Comparison of ENCODE assay signal across 20 cellular contexts in the genomic region with DNA sequence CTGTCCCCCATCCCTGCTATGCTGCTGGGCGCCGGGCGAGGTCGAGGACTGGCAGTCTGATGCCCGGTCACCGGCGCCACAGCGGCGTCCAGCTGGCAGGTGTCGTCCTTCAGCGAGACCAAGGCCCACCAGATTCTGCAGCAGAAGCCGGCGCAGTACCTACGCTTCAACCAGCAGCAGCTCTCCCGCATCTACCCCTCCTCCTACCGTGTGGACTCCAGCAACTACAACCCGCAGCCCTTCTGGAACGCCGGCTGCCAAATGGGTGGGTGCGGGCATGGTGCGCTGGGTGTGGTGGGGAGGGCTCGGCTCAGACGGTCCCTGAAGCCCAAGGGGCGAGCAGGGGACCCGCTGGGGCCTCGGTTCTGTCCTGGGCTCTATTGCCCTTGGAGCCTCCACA. TPM values are rescaled to one million over a fixed set of nuclear protein-coding genes. Genes with fewer than 3 reads are reported as not detected.
DNase-seq lines count a peak whose midpoint lies in the region; ATAC-seq and TF ChIP-seq lines count a peak whose summit lies in the region.
"Had no signal": no experiment of that assay in that cellular context is flagged by ENCODE, and none has a peak within 500 bp of the region (broad histone marks: within the 10 kb centered on the region; RNA-seq: fewer than 3 reads in every experiment).

No MANE protein-coding gene starts in this region.

- H3K4me3 Mint-ChIP-seq in natural killer cell (no peak overlapping the region), T-helper 17 cell (no peak overlapping the region), naive B cell (peak overlapping the region in 7 of 8 donors; percentile 56 to 90 (median 75))
- no peak overlapping the region for H3K4me3 Mint-ChIP-seq in natural killer cell treated with Interleukin-12 subunit alpha and Interleukin-12 subunit beta and Interleukin-15 and Interleukin-18, amount 100 ng/mL, for 72 hours
- H3K4me3 Mint-ChIP-seq: H9 had no signal

- DNase-seq in natural killer cell (no peak), T-helper 17 cell (no peak), naive B cell (no peak), COLO668 (lab: John Stamatoyannopoulos, UW; ENCODE audit: unreplicated experiment) (no peak)
- no peak for DNase-seq in natural killer cell treated with Interleukin-12 subunit alpha and Interleukin-12 subunit beta and Interleukin-15 and Interleukin-18, amount 100 ng/mL, for 72 hours (ENCODE audit: low spot score)
- DNase-seq: BE2C, H9, IMR-90, NCI-H1092 treated with DMSO at 0.1 percent for 48 hours, NCI-H2029 treated with DMSO at 0.1 percent for 48 hours, NCI-H2171 treated with DMSO at 0.1 percent for 48 hours, NCI-H774, SIG-M5 had no signal

- intact Hi-C loops in natural killer cell (cut with micrococcal nuclease), result no loop called here

- H3K36me3 Mint-ChIP-seq in natural killer cell (no peaks in the 10 kb centered on the region), T-helper 17 cell (ENCODE audit: low read depth) (no peaks in the 10 kb centered on the region), naive B cell (no peaks in the 10 kb centered on the region)
- H3K36me3 Mint-ChIP-seq in natural killer cell treated with Interleukin-12 subunit alpha and Interleukin-12 subunit beta and Interleukin-15 and Interleukin-18, amount 100 ng/mL, for 72 hours, result no peaks in the 10 kb centered on the region
- H3K36me3 Mint-ChIP-seq: CD8-positive, alpha-beta T cell had no signal

- H3K27ac Mint-ChIP-seq in natural killer cell (peak overlapping the region; percentile 84 to 90), T-helper 17 cell (peak overlapping the region; percentile 85), naive B cell (peak overlapping the region in 3 of 6 donors; percentile 60 to 92 (median 88))
- H3K27ac Mint-ChIP-seq in natural killer cell treated with Interleukin-12 subunit alpha and Interleukin-12 subunit beta and Interleukin-15 and Interleukin-18, amount 100 ng/mL, for 72 hours, result no peak overlapping the region
- H3K27ac Mint-ChIP-seq: H9 had no signal

- H3K9me3 ChIP-seq in T-helper 17 cell (ENCODE audit: control insufficient read depth, low read length, poor library complexity, severe bottlenecking), result no peaks in the 10 kb centered on the region
- H3K9me3 ChIP-seq: BE2C had no signal

- ATAC-seq in natural killer cell, result no peak
- no peak for ATAC-seq in natural killer cell treated with Interleukin-12 subunit alpha and Interleukin-12 subunit beta and Interleukin-15 and Interleukin-18, amount 100 ng/mL, for 72 hours
- no peak for ATAC-seq in T-helper 17 cell
- no peak for ATAC-seq in naive B cell (ENCODE audit: low read depth in 2 of 2)
- ATAC-seq in HG03354 (IDR thresholded peaks at IDR 0.05; ENCODE audit: poor library complexity, severe bottlenecking, unreplicated experiment), result no peak
- ATAC-seq in HG03039 (IDR thresholded peaks at IDR 0.05; ENCODE audit: unreplicated experiment), result no peak
- ATAC-seq: SK-N-SH treated with all-trans-retinoic acid at 6 μM for 48 hours had no signal

- TF ChIP-seq CTCF in natural killer cell (IDR thresholded peaks at IDR 0.05), result no peak

- H3K27me3 Mint-ChIP-seq in natural killer cell (ENCODE audit: low read depth in 2 of 2) (no peaks in the 10 kb centered on the region), T-helper 17 cell (no peaks in the 10 kb centered on the region), naive B cell (no peaks in the 10 kb centered on the region)
- no peaks in the 10 kb centered on the region for H3K27me3 Mint-ChIP-seq in natural killer cell treated with Interleukin-12 subunit alpha and Interleukin-12 subunit beta and Interleukin-15 and Interleukin-18, amount 100 ng/mL, for 72 hours

- no peaks in the 10 kb centered on the region for H3K9me3 Mint-ChIP-seq in natural killer cell
- no peaks in the 10 kb centered on the region for H3K9me3 Mint-ChIP-seq in natural killer cell treated with Interleukin-12 subunit alpha and Interleukin-12 subunit beta and Interleukin-15 and Interleukin-18, amount 100 ng/mL, for 72 hours
- H3K9me3 Mint-ChIP-seq in naive B cell, result no peaks in the 10 kb centered on the region
- H3K9me3 Mint-ChIP-seq: CD8-positive, alpha-beta T cell; H9 had no signal

- H3K4me1 Mint-ChIP-seq in natural killer cell (peaks cover 34 to 55% of the 10 kb centered on the region in 2 donors), T-helper 17 cell (peaks cover 30% of the 10 kb centered on the region), naive B cell (peaks cover 49 to 81% (median 63%) of the 10 kb centered on the region in 3 donors)
- H3K4me1 Mint-ChIP-seq in natural killer cell treated with Interleukin-12 subunit alpha and Interleukin-12 subunit beta and Interleukin-15 and Interleukin-18, amount 100 ng/mL, for 72 hours (ENCODE audit: low read depth in 2 of 2), result peaks cover 21 to 25% of the 10 kb centered on the region in 2 donors

RNA-seq across cellular contexts. Expression of a gene that starts 20.7 kb away (rescaled TPM):
- 100 to 1,000 TPM in 2 of 3 donors, 10 to 100 TPM in 1; 77.1 to 116 (median 106) TPM for total RNA-seq in natural killer cell
- total RNA-seq in natural killer cell treated with Interleukin-12 subunit alpha and Interleukin-12 subunit beta and Interleukin-15 and Interleukin-18, amount 100 ng/mL, for 72 hours, result 1 to 10 TPM; 5.5 to 6.9 TPM
- total RNA-seq in T-helper 17 cell, result 10 to 100 TPM; 30.0 to 39.3 TPM
- 1 to 10 TPM in 5 of 6 donors, under 1 TPM in 1; 0.94 to 2.5 (median 1.6) TPM for polyA plus RNA-seq in naive B cell (ENCODE audit: low read depth in 6 of 6)
- total RNA-seq: A172, NCI-H460 had no signal

RNA-seq across cellular contexts. Expression of a gene that starts 29.6 kb away (rescaled TPM):
- total RNA-seq in natural killer cell, result 10 to 100 TPM; 48.2 to 75.7 (median 61.8) TPM
- 10 to 100 TPM; 37.7 to 70.5 TPM for total RNA-seq in natural killer cell treated with Interleukin-12 subunit alpha and Interleukin-12 subunit beta and Interleukin-15 and Interleukin-18, amount 100 ng/mL, for 72 hours
- 10 to 100 TPM; 47.9 to 53.5 TPM for total RNA-seq in T-helper 17 cell
- polyA plus RNA-seq in naive B cell (ENCODE audit: low read depth in 6 of 6), result 10 to 100 TPM in 3 of 6 donors, 1 to 10 TPM in 3; 8.6 to 22.2 (median 9.9) TPM

RNA-seq across cellular contexts. Expression of a gene that starts 33.3 kb away (rescaled TPM):
- total RNA-seq in natural killer cell, result not detected
- total RNA-seq in natural killer cell treated with Interleukin-12 subunit alpha and Interleukin-12 subunit beta and Interleukin-15 and Interleukin-18, amount 100 ng/mL, for 72 hours, result not detected
- total RNA-seq in T-helper 17 cell, result not detected
- not detected for polyA plus RNA-seq in naive B cell (ENCODE audit: low read depth in 6 of 6)
- total RNA-seq: A172; CD8-positive, alpha-beta T cell; H9; HT1080; IMR-90; NCI-H460 had no signal
- polyA plus RNA-seq: IMR-90 had no signal

RNA-seq across cellular contexts. Expression of a gene that starts 59.4 kb away (rescaled TPM):
- total RNA-seq in natural killer cell, result 100 to 1,000 TPM; 228 to 266 (median 262) TPM
- total RNA-seq in natural killer cell treated with Interleukin-12 subunit alpha and Interleukin-12 subunit beta and Interleukin-15 and Interleukin-18, amount 100 ng/mL, for 72 hours, result 100 to 1,000 TPM in 1 of 2 donors, 10 to 100 TPM in 1; 93.2 to 118 TPM
- 100 to 1,000 TPM; 179 to 212 TPM for total RNA-seq in T-helper 17 cell
- polyA plus RNA-seq in naive B cell (ENCODE audit: low read depth in 6 of 6), result 10 to 100 TPM; 40.7 to 75.6 (median 50.4) TPM

Comparison
In these comparisons a context has a peak if more than half of its experiments do, and no peak if none do; other contexts are left out.
1. H3K27ac Mint-ChIP-seq: peak in natural killer cell (2 of 2) and T-helper 17 cell (single experiment); none in natural killer cell treated with Interleukin-12 subunit alpha and Interleukin-12 subunit beta and Interleukin-15 and Interleukin-18, amount 100 ng/mL, for 72 hours (0 of 2).
2. H3K4me3 Mint-ChIP-seq: peak in naive B cell (7 of 8); none in natural killer cell (single experiment), natural killer cell treated with Interleukin-12 subunit alpha and Interleukin-12 subunit beta and Interleukin-15 and Interleukin-18, amount 100 ng/mL, for 72 hours (single experiment) and T-helper 17 cell (single experiment).